1 cellular context compared by ENCODE assay signal in genomic region chr15:100438570-100438969, GRCh38.
TF ChIP-seq lines count a peak whose summit lies in the region.

No MANE protein-coding gene starts in this region.

TF ChIP-seq in GM23338, 12 proteins besides CTCF, POLR2A, EP300 and RAD21 (continued from another document):
- no peak for TF ChIP-seq ZNF462 (CRISPR knock-in tag; IDR thresholded peaks at IDR 0.05)
- no peak for TF ChIP-seq STAT1 (IDR thresholded peaks at IDR 0.05; ENCODE audit: unreplicated experiment)
- TF ChIP-seq REST (IDR thresholded peaks at IDR 0.05; ENCODE audit: unreplicated experiment): no peak
TF ChIP-seq in GM23338: peak in this region for 0.
